Comparison of ENCODE assay signal across 21 cellular contexts in genomic region chr11:44116433-44116832, GRCh38.
"Had no signal": no experiment of that assay in that cellular context is flagged by ENCODE, and none has a peak within 500 bp of the region (broad histone marks: within the 10 kb centered on the region; RNA-seq: fewer than 3 reads in every experiment).

No MANE protein-coding gene starts in this region.

- H3K4me3 ChIP-seq: body of pancreas, dorsolateral prefrontal cortex, hepatocyte, suprapubic skin had no signal

- DNase-seq: activated CD4-positive, alpha-beta memory T cell treated with anti-CD3 and anti-CD28 coated beads, Interleukin-2, amount 10 ng/mL, durations not matched to agents 7 days and 5 days; activated CD4-positive, alpha-beta T cell treated with anti-CD3 and anti-CD28 coated beads for 48 hours; activated CD4-positive, CD25-positive, alpha-beta regulatory T cell; activated CD8-positive, alpha-beta memory T cell treated with anti-CD3 and anti-CD28 coated beads, Interleukin-2, amount 10 ng/mL, durations not matched to agents 7 days and 5 days; activated naive CD4-positive, alpha-beta T cell; activated naive CD8-positive, alpha-beta T cell treated with anti-CD3 and anti-CD28 coated beads for 36 hours; amygdala; central memory CD4-positive, alpha-beta T cell; dorsolateral prefrontal cortex; occipital lobe; posterior cingulate gyrus; small intestine; stimulated activated CD4-positive, alpha-beta T cell treated with anti-CD3 and anti-CD28 coated beads, Interleukin-15, amount 100 ng/mL, for 24 hours; stimulated activated CD4-positive, alpha-beta T cell treated with anti-CD3 and anti-CD28 coated beads, Interleukin-2, amount 100 ng/mL, for 48 hours; T-helper 1 cell; T-helper 9 cell; trophoblast cell had no signal

- ATAC-seq: activated CD8-positive, alpha-beta memory T cell treated with anti-CD3 and anti-CD28 coated beads, Interleukin-2, amount 10 ng/mL, durations not matched to agents 7 days and 5 days; activated T-helper 17 cell treated with anti-CD3 and anti-CD28 coated beads, Interleukin-2, amount 50 U/mL, for 72 hours; body of pancreas had no signal

- H3K27ac ChIP-seq: body of pancreas, dorsolateral prefrontal cortex, hepatocyte, suprapubic skin had no signal

- H3K4me1 ChIP-seq: body of pancreas had no signal

- H3K9me3 ChIP-seq: body of pancreas, suprapubic skin had no signal

- H3K27me3 ChIP-seq: body of pancreas, dorsolateral prefrontal cortex, hepatocyte, suprapubic skin had no signal
